Comparison of ENCODE assay signal across 2 cellular contexts in the genomic region with DNA sequence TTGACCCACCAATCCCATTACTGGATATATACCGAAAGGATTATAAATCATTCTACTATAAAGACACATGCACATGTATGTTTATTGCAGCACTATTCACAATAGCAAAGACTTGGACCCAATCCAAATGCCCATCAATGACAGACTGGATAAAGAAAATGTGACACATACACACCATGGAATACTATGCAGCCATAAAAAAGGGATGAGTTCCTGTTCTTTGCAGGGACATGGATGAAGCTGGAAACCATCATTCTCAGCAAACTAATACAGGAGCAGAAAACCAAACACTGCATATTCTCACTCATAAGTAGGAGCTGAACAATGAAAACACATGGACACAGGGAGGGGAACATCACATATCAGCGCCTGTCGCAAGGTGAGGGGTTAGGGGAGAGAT. TPM values are rescaled to one million over a fixed set of nuclear protein-coding genes. Genes with fewer than 3 reads are reported as not detected.
"Had no signal": no experiment of that assay in that cellular context is flagged by ENCODE, and none has a peak within 500 bp of the region (broad histone marks: within the 10 kb centered on the region; RNA-seq: fewer than 3 reads in every experiment).

No MANE protein-coding gene starts in this region.

RNA-seq across cellular contexts. Expression of a gene that starts 18.2 kb away (rescaled TPM):
- total RNA-seq: LHCN-M2, MCF 10A had no signal
